31 cellular contexts compared by ENCODE assay signal in genomic region chr11:12682288-12682687, GRCh38. TPM values are rescaled to one million over a fixed set of nuclear protein-coding genes. Genes with fewer than 3 reads are reported as not detected.
DNase-seq lines count a peak whose midpoint lies in the region; ATAC-seq and TF ChIP-seq lines count a peak whose summit lies in the region.
"Had no signal": no experiment of that assay in that cellular context is flagged by ENCODE, and none has a peak within 500 bp of the region (broad histone marks: within the 10 kb centered on the region; RNA-seq: fewer than 3 reads in every experiment).

No MANE protein-coding gene starts in this region.

- H3K4me1 ChIP-seq in PC-9 (replicated peaks; ENCODE audit: insufficient read depth), result peaks cover 96% of the 10 kb centered on the region
- peaks cover 92% of the 10 kb centered on the region for H3K4me1 ChIP-seq in smooth muscle cell (ENCODE audit: low read depth)
- H3K4me1 ChIP-seq in ovary (ENCODE audit: insufficient read depth), result peaks cover 13% of the 10 kb centered on the region

- H3K9ac ChIP-seq in smooth muscle cell (ENCODE audit: low read depth), result peak overlapping the region; percentile 36
- H3K9ac ChIP-seq: BLaER1 treated with 17β-estradiol and CSF1 and Interleukin-3, amounts not matched to agents 10 nM and 100 nM had no signal

- WGBS in smooth muscle cell (ENCODE audit: low lambda C conversion rate), result 46% methylated on average over 8 of the region's 8 CpGs
- 64 to 72% (median 65%) methylated on average over 8 of the region's 8 CpGs for WGBS in ovary, 3 donors

- H3K9me3 Mint-ChIP-seq in endothelial cell (ENCODE audit: unreplicated experiment), result no peaks in the 10 kb centered on the region
- no peaks in the 10 kb centered on the region for H3K9me3 Mint-ChIP-seq in nephron
- no peaks in the 10 kb centered on the region for H3K9me3 Mint-ChIP-seq in stimulated activated naive CD8-positive, alpha-beta T cell treated with anti-CD3 and anti-CD28 coated beads, Interleukin-15, amount 100 ng/mL, for 72 hours
- H3K9me3 Mint-ChIP-seq: activated CD4-positive, alpha-beta T cell treated with anti-CD3 and anti-CD28 coated beads, Interleukin-2, amount 10 ng/mL, durations not matched to agents 24 days and 14 days; activated naive CD8-positive, alpha-beta T cell treated with anti-CD3 and anti-CD28 coated beads for 36 hours; natural killer cell treated with Interleukin-12 subunit alpha and Interleukin-12 subunit beta and Interleukin-15 and Interleukin-18, amount 100 ng/mL, for 72 hours had no signal

- ATAC-seq in stimulated activated naive CD8-positive, alpha-beta T cell treated with anti-CD3 and anti-CD28 coated beads, Interleukin-15, amount 100 ng/mL, for 72 hours, result no peak
- ATAC-seq: esophagus mucosa; foreskin keratinocyte; lower lobe of right lung; mucosa of descending colon; natural killer cell treated with Interleukin-12 subunit alpha and Interleukin-12 subunit beta and Interleukin-15 and Interleukin-18, amount 100 ng/mL, for 72 hours; sciatic nerve had no signal

- peaks cover 83% of the 10 kb centered on the region for H3K4me1 Mint-ChIP-seq in endothelial cell (ENCODE audit: unreplicated experiment)
- H3K4me1 Mint-ChIP-seq in nephron, result peaks cover 95% of the 10 kb centered on the region
- peaks cover 12% of the 10 kb centered on the region for H3K4me1 Mint-ChIP-seq in stimulated activated naive CD8-positive, alpha-beta T cell treated with anti-CD3 and anti-CD28 coated beads, Interleukin-15, amount 100 ng/mL, for 72 hours

- no peak for TF ChIP-seq POLR2A in ovary (IDR thresholded peaks at IDR 0.05)

- DNase-seq in PC-9 (no peak), endothelial cell (ENCODE audit: low spot score) (no peak), smooth muscle cell (lab: John Stamatoyannopoulos, UW; ENCODE audit: unreplicated experiment) (no peak), ovary (no peak)
- DNase-seq in activated effector memory CD4-positive, alpha-beta T cell treated with Interleukin-2 at 50 U/mL for 16 hours, result no peak
- DNase-seq in activated naive CD4-positive, alpha-beta T cell treated with anti-CD3 and anti-CD28 coated beads, Interleukin-2, amount 50 U/mL, for 16 hours, result no peak
- DNase-seq in stimulated activated naive CD8-positive, alpha-beta T cell treated with anti-CD3 and anti-CD28 coated beads, Interleukin-15, amount 100 ng/mL, for 72 hours, result no peak
- DNase-seq: activated CD4-positive, alpha-beta T cell treated with anti-CD3 and anti-CD28 coated beads, Interleukin-2, amount 10 ng/mL, durations not matched to agents 24 days and 14 days; activated effector memory CD4-positive, alpha-beta T cell treated with anti-CD3 and anti-CD28 coated beads, Interleukin-2, amount 50 U/mL, for 16 hours; activated naive CD8-positive, alpha-beta T cell treated with anti-CD3 and anti-CD28 coated beads for 36 hours; central memory CD4-positive, alpha-beta T cell; COR-L47; DMS53; foreskin keratinocyte; HCEC 1CT; kidney glomerular epithelial cell; lower lobe of right lung; mucosa of descending colon; NCI-H1436; NCI-H2081 treated with DMSO at 0.1 percent for 48 hours; NCI-H226; posterior cingulate gyrus; stimulated activated CD4-positive, alpha-beta T cell treated with anti-CD3 and anti-CD28 coated beads, Interleukin-4, amount 100 ng/mL, for 4 hours; substantia nigra; WERI-Rb-1 had no signal

- no peaks in the 10 kb centered on the region for H3K27me3 ChIP-seq in PC-9 (ENCODE audit: insufficient read depth, low read depth)
- H3K27me3 ChIP-seq in smooth muscle cell (ENCODE audit: low read depth), result no peaks in the 10 kb centered on the region
- H3K27me3 ChIP-seq in ovary, result no peaks in the 10 kb centered on the region
- H3K27me3 ChIP-seq: ascending aorta, foreskin keratinocyte had no signal

- peak overlapping the region; percentile 66 for H3K4me2 ChIP-seq in PC-9
- peak overlapping the region; percentile 84 for H3K4me2 ChIP-seq in smooth muscle cell
- H3K4me2 ChIP-seq: BLaER1 treated with 17β-estradiol and CSF1 and Interleukin-3, amounts not matched to agents 10 nM and 100 nM had no signal

- peaks cover 3% of the 10 kb centered on the region for H3K27me3 Mint-ChIP-seq in endothelial cell (ENCODE audit: unreplicated experiment)
- no peaks in the 10 kb centered on the region for H3K27me3 Mint-ChIP-seq in nephron (ENCODE audit: low read depth)
- H3K27me3 Mint-ChIP-seq in stimulated activated naive CD8-positive, alpha-beta T cell treated with anti-CD3 and anti-CD28 coated beads, Interleukin-15, amount 100 ng/mL, for 72 hours, result peaks cover 93% of the 10 kb centered on the region

- no peaks in the 10 kb centered on the region for H4K20me1 ChIP-seq in PC-9 (ENCODE audit: insufficient read depth)
- H4K20me1 ChIP-seq in smooth muscle cell (ENCODE audit: low read depth), result peaks cover 28% of the 10 kb centered on the region

- no peaks in the 10 kb centered on the region for H3K9me2 ChIP-seq in PC-9 (ENCODE audit: insufficient read depth)

- H3K4me3 ChIP-seq in PC-9 (no peak overlapping the region), smooth muscle cell (no peak overlapping the region), ovary (no peak overlapping the region)
- H3K4me3 ChIP-seq: ascending aorta; BLaER1 treated with 17β-estradiol and CSF1 and Interleukin-3, amounts not matched to agents 10 nM and 100 nM; lower lobe of right lung; mucosa of descending colon had no signal

- no peak overlapping the region for H2AFZ ChIP-seq in PC-9
- no peak overlapping the region for H2AFZ ChIP-seq in smooth muscle cell (ENCODE audit: low read depth)

- POLR2A ChIA-PET in PC-9 (lab: Charles Lee; ENCODE audit: unreplicated experiment), result interaction anchor here (0.7 kb wide), 1 partner anchor 12 kb away, joined by 3 read pairs; no protein-coding TSS in a partner anchor

- no peaks in the 10 kb centered on the region for H3K36me3 ChIP-seq in PC-9 (ENCODE audit: low read depth)
- no peaks in the 10 kb centered on the region for H3K36me3 ChIP-seq in smooth muscle cell (ENCODE audit: low read depth)
- no peaks in the 10 kb centered on the region for H3K36me3 ChIP-seq in ovary
- H3K36me3 ChIP-seq: ascending aorta; BLaER1 treated with 17β-estradiol and CSF1 and Interleukin-3, amounts not matched to agents 10 nM and 100 nM; lower lobe of right lung had no signal

- peaks cover 97% of the 10 kb centered on the region for H3K79me2 ChIP-seq in PC-9 (ENCODE audit: low read depth)
- peaks cover 100% of the 10 kb centered on the region for H3K79me2 ChIP-seq in smooth muscle cell (ENCODE audit: low read depth)

- H3K27ac ChIP-seq in PC-9 (peak overlapping the region; percentile 85; the same call in 1 of the 2 replicates), smooth muscle cell (ENCODE audit: low read depth) (peak overlapping the region; percentile 99), ovary (no peak overlapping the region)
- H3K27ac ChIP-seq: ascending aorta; BLaER1 treated with 17β-estradiol and CSF1 and Interleukin-3, amounts not matched to agents 10 nM and 100 nM; foreskin keratinocyte; lower lobe of right lung; WERI-Rb-1 had no signal

- intact Hi-C loops in PC-9 (cut with micrococcal nuclease; ENCODE audit: unreplicated experiment), result loop anchor here (5.0 kb wide), 1 partner anchor 120 kb away; no protein-coding TSS in a partner anchor
- intact Hi-C loops in ovary (cut with DNase I), result loop anchor here in 2 of 4 donors (5.0 to 10.0 kb wide), 2 partner anchors 133 to 205 kb away; no protein-coding TSS in a partner anchor

- no peaks in the 10 kb centered on the region for H3K9me3 ChIP-seq in PC-9 (ENCODE audit: insufficient read depth, low read depth)
- no peaks in the 10 kb centered on the region for H3K9me3 ChIP-seq in smooth muscle cell (replicated peaks; ENCODE audit: low read depth)
- H3K9me3 ChIP-seq in ovary, result no peaks in the 10 kb centered on the region
- H3K9me3 ChIP-seq: ascending aorta, lower lobe of right lung, mucosa of descending colon had no signal

- TF ChIP-seq CTCF in PC-9 (conservative IDR thresholded peaks at IDR 0.05), result no peak
- TF ChIP-seq CTCF in endothelial cell (IDR thresholded peaks at IDR 0.05; ENCODE audit: unreplicated experiment), result no peak
- TF ChIP-seq CTCF in nephron (IDR thresholded peaks at IDR 0.05; ENCODE audit: unreplicated experiment in 3 of 3), result no peak
- no peak for TF ChIP-seq CTCF in smooth muscle cell (IDR thresholded peaks at IDR 0.05; ENCODE audit: borderline replicate concordance, insufficient read depth, poor library complexity, severe bottlenecking)
- TF ChIP-seq CTCF in ovary (IDR thresholded peaks at IDR 0.05), result no peak

- H3K36me3 Mint-ChIP-seq in endothelial cell (ENCODE audit: low read depth, unreplicated experiment) (peaks cover 8% of the 10 kb centered on the region), nephron (ENCODE audit: low read depth) (peaks cover 7% of the 10 kb centered on the region)
- H3K36me3 Mint-ChIP-seq: activated naive CD8-positive, alpha-beta T cell treated with anti-CD3 and anti-CD28 coated beads for 36 hours; natural killer cell treated with Interleukin-12 subunit alpha and Interleukin-12 subunit beta and Interleukin-15 and Interleukin-18, amount 100 ng/mL, for 72 hours had no signal

- no peak overlapping the region for H3K4me3 Mint-ChIP-seq in endothelial cell (ENCODE audit: unreplicated experiment)
- no peak overlapping the region for H3K4me3 Mint-ChIP-seq in nephron
- H3K4me3 Mint-ChIP-seq in stimulated activated naive CD8-positive, alpha-beta T cell treated with anti-CD3 and anti-CD28 coated beads, Interleukin-15, amount 100 ng/mL, for 72 hours, result no peak overlapping the region
- H3K4me3 Mint-ChIP-seq: activated CD4-positive, alpha-beta T cell treated with anti-CD3 and anti-CD28 coated beads, Interleukin-2, amount 10 ng/mL, durations not matched to agents 24 days and 14 days; activated naive CD8-positive, alpha-beta T cell treated with anti-CD3 and anti-CD28 coated beads for 36 hours; natural killer cell treated with Interleukin-12 subunit alpha and Interleukin-12 subunit beta and Interleukin-15 and Interleukin-18, amount 100 ng/mL, for 72 hours had no signal

- TF ChIP-seq EP300 in ovary (IDR thresholded peaks at IDR 0.05), result no peak

- BruUV-seq in PC-9 (replicated peaks; lab: Mats Ljungman, UMichigan), result no TSS peak

- H3F3A ChIP-seq in PC-9 (ENCODE audit: insufficient read depth, low read depth) (peaks cover 34% of the 10 kb centered on the region), smooth muscle cell (ENCODE audit: low read depth) (peaks cover 32% of the 10 kb centered on the region)

- H3K27ac Mint-ChIP-seq in endothelial cell (ENCODE audit: unreplicated experiment), result peak overlapping the region; percentile 16
- peak overlapping the region; percentile 24 to 40 (median 27) for H3K27ac Mint-ChIP-seq in nephron
- no peak overlapping the region for H3K27ac Mint-ChIP-seq in stimulated activated naive CD8-positive, alpha-beta T cell treated with anti-CD3 and anti-CD28 coated beads, Interleukin-15, amount 100 ng/mL, for 72 hours
- H3K27ac Mint-ChIP-seq: activated CD4-positive, alpha-beta T cell treated with anti-CD3 and anti-CD28 coated beads, Interleukin-2, amount 10 ng/mL, durations not matched to agents 24 days and 14 days; activated naive CD8-positive, alpha-beta T cell treated with anti-CD3 and anti-CD28 coated beads for 36 hours; natural killer cell treated with Interleukin-12 subunit alpha and Interleukin-12 subunit beta and Interleukin-15 and Interleukin-18, amount 100 ng/mL, for 72 hours had no signal

- CTCF ChIA-PET in PC-9 (lab: Charles Lee), result no interaction called here

RNA-seq across cellular contexts. Expression of gene TEAD1, which starts 8.1 kb away (rescaled TPM):
- total RNA-seq in PC-9 (2021), result 76.9 and 106 TPM in 2 replicates
- total RNA-seq in endothelial cell (ENCODE audit: unreplicated experiment), result 54.4 TPM
- 181 and 191 TPM in 2 replicates for total RNA-seq in smooth muscle cell
- 63.0 and 66.9 TPM in 2 replicates for polyA plus RNA-seq in smooth muscle cell
- 10 to 100 TPM; 59.2 to 84.1 (median 73.9) TPM for total RNA-seq in ovary
- 10 to 100 TPM; 20.0 to 30.9 TPM for polyA plus RNA-seq in ovary

Comparison
In these comparisons a context has a peak if more than half of its experiments do, and no peak if none do; other contexts are left out.
1. H3K27ac ChIP-seq: peak in PC-9 (single experiment) and smooth muscle cell (single experiment); none in ovary (0 of 2).
2. H3K27ac Mint-ChIP-seq: peak in endothelial cell (single experiment) and nephron (3 of 3); none in stimulated activated naive CD8-positive, alpha-beta T cell treated with anti-CD3 and anti-CD28 coated beads, Interleukin-15, amount 100 ng/mL, for 72 hours (0 of 2).